32 cellular contexts compared by ENCODE assay signal in the genomic region with DNA sequence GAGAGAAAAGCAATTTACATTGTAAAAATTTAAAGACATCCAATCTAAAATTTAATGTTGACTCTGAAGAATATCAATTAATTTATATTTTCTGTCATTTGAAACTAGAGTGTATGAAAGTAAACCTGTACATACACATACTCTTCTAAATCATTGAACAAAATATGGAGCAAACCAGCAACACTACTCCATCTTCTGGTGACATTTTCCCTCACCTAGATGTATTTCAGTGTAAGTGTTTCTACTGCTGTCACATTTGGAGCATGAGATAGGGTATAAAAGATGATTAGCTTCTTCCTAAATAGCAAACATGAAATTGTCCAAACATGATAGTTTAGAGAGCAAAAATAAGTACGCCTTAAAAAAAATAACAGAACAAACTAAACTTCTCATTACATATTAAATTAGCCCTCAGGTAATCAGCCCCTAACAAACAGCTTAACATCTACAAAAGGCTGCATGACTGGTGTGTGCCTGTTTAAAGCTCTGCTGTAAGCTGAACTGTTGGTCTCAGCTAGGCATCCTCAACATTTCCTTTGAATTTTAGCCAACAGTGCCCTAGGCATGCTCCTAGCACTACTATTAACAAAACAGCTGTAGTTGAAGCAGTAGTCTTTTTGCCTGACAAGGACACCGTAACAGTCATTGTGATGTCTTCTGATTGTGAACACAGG.
DNase-seq lines count a peak whose midpoint lies in the region; ATAC-seq, FAIRE-seq and TF ChIP-seq lines count a peak whose summit lies in the region.
"Had no signal": no experiment of that assay in that cellular context is flagged by ENCODE, and none has a peak within 500 bp of the region (broad histone marks: within the 10 kb centered on the region; RNA-seq: fewer than 3 reads in every experiment).

No MANE protein-coding gene starts in this region.

- H2BK12ac ChIP-seq in H1 (ENCODE audit: low read depth, low read length), result no peak overlapping the region

- POLR2A ChIA-PET in HepG2 (lab: Yijun Ruan, JAX), result no interaction called here
- POLR2A ChIA-PET in H1 (lab: Charles Lee; ENCODE audit: partially characterized antibody), result no interaction called here

- TF ChIP-seq POLR2A in HepG2 (IDR thresholded peaks at IDR 0.05; ENCODE audit: insufficient read depth in 1 of 2, low read depth in 2 of 2, low read length in 2 of 2) (no peak), right lobe of liver (IDR thresholded peaks at IDR 0.05) (no peak), H1 (IDR thresholded peaks at IDR 0.05; ENCODE audit: control extremely low read depth in 1 of 2, low read depth in 2 of 2, low read length in 2 of 2) (no peak), body of pancreas (IDR thresholded peaks at IDR 0.05) (no peak)

- TF ChIP-seq CTCF in HepG2 (CRISPR knock-in tag; IDR thresholded peaks at IDR 0.05) (peak; percentile 11; the same call in 1 of the 2 replicates), right lobe of liver (IDR thresholded peaks at IDR 0.05) (no peak), H1 (IDR thresholded peaks at IDR 0.05; ENCODE audit: control extremely low read depth in 1 of 3, insufficient read depth in 1 of 3, low read depth in 1 of 3, low read length in 3 of 3) (no peak), body of pancreas (IDR thresholded peaks at IDR 0.05) (no peak)

- H2AK5ac ChIP-seq in H1 (ENCODE audit: low read depth, low read length), result no peak overlapping the region

- H3K23me2 ChIP-seq in H1 (ENCODE audit: low read depth, low read length), result no peaks in the 10 kb centered on the region

- TF ChIP-seq EP300 in HepG2 (IDR thresholded peaks at IDR 0.05; ENCODE audit: low read depth in 2 of 2, low read length in 2 of 2) (no peak), HepG2 (CRISPR knock-in tag; IDR thresholded peaks at IDR 0.05; ENCODE audit: borderline replicate concordance) (no peak), H1 (IDR thresholded peaks at IDR 0.05; ENCODE audit: borderline replicate concordance in 1 of 2, low read depth in 2 of 2, low read length in 2 of 2) (no peak)

- no peak overlapping the region for H3K27ac ChIP-seq in HepG2 (ENCODE audit: extremely low read length, insufficient read depth, low read length)
- no peak overlapping the region for H3K27ac ChIP-seq in right lobe of liver
- no peak overlapping the region for H3K27ac ChIP-seq in H1 (ENCODE audit: low read depth, low read length)
- no peak overlapping the region for H3K27ac ChIP-seq in body of pancreas
- H3K27ac ChIP-seq: adrenal gland, BLaER1, gastrocnemius medialis, lower lobe of right lung, prostate gland, skin epidermis had no signal

- H3K4me1 ChIP-seq in HepG2 (ENCODE audit: insufficient read depth, low read length) (no peaks in the 10 kb centered on the region), right lobe of liver (no peaks in the 10 kb centered on the region), H1 (replicated peaks in 1 of 4; ENCODE audit: control insufficient read depth in 3 of 4, insufficient read depth in 4 of 4, low read length in 3 of 4) (no peaks in the 10 kb centered on the region), body of pancreas (no peaks in the 10 kb centered on the region)
- H3K4me1 ChIP-seq: adrenal gland, BLaER1, lower lobe of right lung, prostate gland had no signal

- H3K9ac ChIP-seq in HepG2 (ENCODE audit: insufficient read depth, low read depth, low read length), result no peak overlapping the region
- no peak overlapping the region for H3K9ac ChIP-seq in H1 (replicated peaks in 1 of 4; ENCODE audit: extremely low read depth in 1 of 4, low read depth in 3 of 4, low read length in 3 of 4)
- H3K9ac ChIP-seq: BLaER1 had no signal

- in situ Hi-C loops in HepG2 (cut with HindIII; ENCODE audit: extremely low pct_ligation_motif_present, low pct_unique_long_range_greater_than_20kb), result no loop called here

- no peak overlapping the region for H2BK15ac ChIP-seq in H1 (ENCODE audit: low read length)

- no peak overlapping the region for H3K23ac ChIP-seq in H1 (ENCODE audit: insufficient read length)

- H2BK120ac ChIP-seq in H1 (replicated peaks; ENCODE audit: low read depth, low read length), result no peak overlapping the region

- DNase-seq in HepG2 (ENCODE audit: low spot score), result no peak
- no peak for DNase-seq in right lobe of liver
- peak; percentile 61 for DNase-seq in NCI-H69 (lab: John Stamatoyannopoulos, UW)
- no peak for DNase-seq in H1 (ENCODE audit: low read depth in 1 of 2, low spot score in 2 of 2)
- DNase-seq in NCI-H2227 (lab: John Stamatoyannopoulos, UW; ENCODE audit: unreplicated experiment), result no peak
- no peak for DNase-seq in activated CD4-positive, alpha-beta T cell treated with anti-CD3 and anti-CD28 coated beads, Interleukin-2, amount 50 U/mL, for 4 hours
- DNase-seq in activated CD4-positive, alpha-beta T cell treated with anti-CD3 and anti-CD28 coated beads for 1 hour, result no peak
- no peak for DNase-seq in body of pancreas
- DNase-seq: activated CD8-positive, alpha-beta memory T cell treated with anti-CD3 and anti-CD28 coated beads, Interleukin-2, amount 50 U/mL, for 48 hours; activated CD8-positive, alpha-beta T cell treated with anti-CD3 and anti-CD28 coated beads for 36 hours; activated naive CD4-positive, alpha-beta T cell treated with anti-CD3 and anti-CD28 coated beads for 36 hours; adrenal gland; gastrocnemius medialis; kidney glomerular epithelial cell; lower lobe of right lung; midbrain; naive thymus-derived CD4-positive, alpha-beta T cell; NCI-H1105 treated with DMSO at 0.1 percent for 48 hours; NCI-H2029; NCI-H226; NCI-H82; nucleus accumbens; stimulated activated naive B cell treated with anti-CD40 and anti-IgM and Interleukin-4, amounts not matched to agents 10 μg/mL and 1 μg/mL and 100 μg/mL, for 72 hours; substantia nigra; T-helper 17 cell; trophoblast cell had no signal

- CTCF ChIA-PET in HepG2 (lab: Yijun Ruan, JAX; ENCODE audit: low intra/inter-chr PET ratio, low total read pairs), result no interaction called here
- CTCF ChIA-PET in H1 (lab: Charles Lee; ENCODE audit: partially characterized antibody), result interaction anchor here (0.8 to 1.6 kb wide), 5 partner anchors 18 to 878 kb away, joined by 3 to 5 read pairs (median 4); no protein-coding TSS in a partner anchor

- H4K8ac ChIP-seq in H1 (ENCODE audit: extremely low read depth, insufficient read depth, low read length), result no peak overlapping the region

- no TSS peak for BruUV-seq in HepG2 (replicated peaks; lab: Mats Ljungman, UMichigan)

- no peak overlapping the region for H2AFZ ChIP-seq in HepG2 (ENCODE audit: low read length)
- H2AFZ ChIP-seq in H1 (ENCODE audit: low read length), result 0 out of 2 replicates have a peak overlapping the region, but pooled peaks have one; percentile 26

- no peak overlapping the region for H2BK20ac ChIP-seq in H1 (ENCODE audit: low read length)

- H4K20me1 ChIP-seq in HepG2 (ENCODE audit: insufficient read depth, low read length), result no peaks in the 10 kb centered on the region
- H4K20me1 ChIP-seq in H1 (replicated peaks in 1 of 2; ENCODE audit: control insufficient read depth in 1 of 2, insufficient read depth in 2 of 2, low read length in 2 of 2), result no peaks in the 10 kb centered on the region
- H4K20me1 ChIP-seq: BLaER1 had no signal

- no peaks in the 10 kb centered on the region for H3K36me3 ChIP-seq in HepG2 (replicated peaks in 1 of 2; ENCODE audit: control insufficient read depth in 1 of 2, insufficient read depth in 2 of 2, low read length in 2 of 2)
- no peaks in the 10 kb centered on the region for H3K36me3 ChIP-seq in right lobe of liver
- H3K36me3 ChIP-seq in H1 (ENCODE audit: control insufficient read depth in 2 of 4, insufficient read depth in 4 of 4, low read length in 3 of 4), result no peaks in the 10 kb centered on the region
- H3K36me3 ChIP-seq in body of pancreas (replicated peaks in 1 of 2; ENCODE audit: insufficient read depth in 1 of 2, low read depth in 2 of 2), result no peaks in the 10 kb centered on the region
- H3K36me3 ChIP-seq: adrenal gland, BLaER1, gastrocnemius medialis, lower lobe of right lung, prostate gland had no signal

- no peak overlapping the region for H3K18ac ChIP-seq in H1 (ENCODE audit: extremely low read depth, low read length)

- intact Hi-C loops in HepG2 (cut with micrococcal nuclease; ENCODE audit: unreplicated experiment), result no loop called here
- intact Hi-C loops in right lobe of liver (cut with DNase I), result no loop called here
- intact Hi-C loops in body of pancreas (cut with DNase I), result no loop called here

- 29% methylated on average over 2 of the region's 2 CpGs for WGBS in HepG2 (ENCODE audit: low lambda C conversion rate)
- WGBS in right lobe of liver (ENCODE audit: insufficient coverage, low coverage, low lambda C conversion rate, missing lambda C conversion rate), result 79% methylated on average over 2 of the region's 2 CpGs
- WGBS in H1 (ENCODE audit: extremely low coverage in 1 of 2, insufficient coverage in 1 of 2, insufficient read length in 1 of 2, insufficient replicate concordance in 2 of 2, low coverage in 1 of 2, low lambda C conversion rate in 2 of 2, missing lambda C conversion rate in 1 of 2), 2 experiments, result 98% methylated on average over 2 of the region's 2 CpGs; no CpG with 5 or more reads in 1 of the 2 experiments
- WGBS in body of pancreas, 2 donors, result 89 to 95% methylated on average over 2 of the region's 2 CpGs

- H3K14ac ChIP-seq in H1 (ENCODE audit: insufficient read length), result no peak overlapping the region

- no peak for TF ChIP-seq RAD21 in HepG2 (CRISPR knock-in tag; IDR thresholded peaks at IDR 0.05)
- TF ChIP-seq RAD21 in H1 (IDR thresholded peaks at IDR 0.05 in 1 of 2, conservative IDR thresholded peaks at IDR 0.05 in 1 of 2; ENCODE audit: low read depth in 2 of 2, low read length in 2 of 2), result no peak; a peak in 1 of 4 replicates

- no peak overlapping the region for H4K91ac ChIP-seq in H1 (replicated peaks; ENCODE audit: insufficient read length, low read length)

- FAIRE-seq in HepG2 (lab: Jason Lieb, UNC) (no peak), H1 (lab: Jason Lieb, UNC) (no peak)
- FAIRE-seq: endothelial cell of umbilical vein, G401.6 had no signal

- H3K9me3 ChIP-seq in HepG2 (ENCODE audit: low read length) (no peaks in the 10 kb centered on the region), right lobe of liver (no peaks in the 10 kb centered on the region), H1 (ENCODE audit: insufficient read depth in 2 of 2, low read depth in 1 of 2, low read length in 1 of 2) (no peaks in the 10 kb centered on the region), body of pancreas (no peaks in the 10 kb centered on the region)
- H3K9me3 ChIP-seq: adrenal gland, BLaER1, gastrocnemius medialis, lower lobe of right lung, prostate gland had no signal

- no peaks in the 10 kb centered on the region for H3K79me2 ChIP-seq in HepG2 (ENCODE audit: insufficient read depth, low read length)
- H3K79me2 ChIP-seq in H1 (ENCODE audit: control insufficient read depth in 1 of 2, insufficient read depth in 2 of 2, low read length in 2 of 2), result no peaks in the 10 kb centered on the region

- no peak overlapping the region for H3K56ac ChIP-seq in H1 (replicated peaks; ENCODE audit: insufficient read length, low read depth, low read length)

- H2BK5ac ChIP-seq in H1 (ENCODE audit: low read depth, low read length), result no peak overlapping the region

- ATAC-seq in HepG2 (no peak), right lobe of liver (no peak), body of pancreas (no peak)
- ATAC-seq: activated CD8-positive, alpha-beta T cell treated with anti-CD3 and anti-CD28 coated beads for 36 hours; lower lobe of right lung; naive thymus-derived CD4-positive, alpha-beta T cell; SK-N-SH treated with all-trans-retinoic acid at 6 μM for 48 hours; stimulated activated naive B cell treated with anti-CD40 and anti-IgM and Interleukin-4, amounts not matched to agents 10 μg/mL and 1 μg/mL and 100 μg/mL, for 72 hours; T-helper 17 cell had no signal

- no peak overlapping the region for H3K4me2 ChIP-seq in HepG2 (ENCODE audit: low read depth, low read length)
- no peak overlapping the region for H3K4me2 ChIP-seq in H1 (ENCODE audit: insufficient read depth in 1 of 2, low read depth in 2 of 2, low read length in 2 of 2)
- H3K4me2 ChIP-seq: BLaER1 had no signal

- H4K5ac ChIP-seq in H1 (ENCODE audit: insufficient read length, low read depth, low read length), result no peak overlapping the region

- H3K4me3 ChIP-seq in HepG2 (replicated peaks in 1 of 3; ENCODE audit: insufficient read depth in 1 of 3, low read depth in 2 of 3, low read length in 3 of 3) (no peak overlapping the region), right lobe of liver (no peak overlapping the region), H1 (ENCODE audit: extremely low read depth in 1 of 4, insufficient read depth in 2 of 4, low read depth in 3 of 4, low read length in 4 of 4) (no peak overlapping the region), body of pancreas (no peak overlapping the region)
- H3K4me3 ChIP-seq: adrenal gland, BLaER1, gastrocnemius medialis, lower lobe of right lung, prostate gland, skin epidermis had no signal

- H3K27me3 ChIP-seq in HepG2 (ENCODE audit: control insufficient read depth in 1 of 2, insufficient read depth in 2 of 2, low read length in 2 of 2) (no peaks in the 10 kb centered on the region), right lobe of liver (no peaks in the 10 kb centered on the region), H1 (replicated peaks in 1 of 4; ENCODE audit: control insufficient read depth in 3 of 4, extremely low read depth in 1 of 4, insufficient read depth in 3 of 4, low read length in 3 of 4) (no peaks in the 10 kb centered on the region), body of pancreas (no peaks in the 10 kb centered on the region)
- H3K27me3 ChIP-seq: adrenal gland, BLaER1, gastrocnemius medialis had no signal

- H3K4ac ChIP-seq in H1 (replicated peaks; ENCODE audit: insufficient read length, low read depth, low read length), result no peak overlapping the region

- no peaks in the 10 kb centered on the region for H3K79me1 ChIP-seq in H1 (ENCODE audit: low read depth, low read length)

Comparison
In these comparisons a context has a peak if more than half of its experiments do, and no peak if none do; other contexts are left out.
1. Of the 41 proteins assayed by ChIP-seq in both HepG2 and H1: peak only in HepG2: CTCF; only in H1: none; in both: none; in neither: 40.